8 cellular contexts compared by ENCODE assay signal in the genomic region with DNA sequence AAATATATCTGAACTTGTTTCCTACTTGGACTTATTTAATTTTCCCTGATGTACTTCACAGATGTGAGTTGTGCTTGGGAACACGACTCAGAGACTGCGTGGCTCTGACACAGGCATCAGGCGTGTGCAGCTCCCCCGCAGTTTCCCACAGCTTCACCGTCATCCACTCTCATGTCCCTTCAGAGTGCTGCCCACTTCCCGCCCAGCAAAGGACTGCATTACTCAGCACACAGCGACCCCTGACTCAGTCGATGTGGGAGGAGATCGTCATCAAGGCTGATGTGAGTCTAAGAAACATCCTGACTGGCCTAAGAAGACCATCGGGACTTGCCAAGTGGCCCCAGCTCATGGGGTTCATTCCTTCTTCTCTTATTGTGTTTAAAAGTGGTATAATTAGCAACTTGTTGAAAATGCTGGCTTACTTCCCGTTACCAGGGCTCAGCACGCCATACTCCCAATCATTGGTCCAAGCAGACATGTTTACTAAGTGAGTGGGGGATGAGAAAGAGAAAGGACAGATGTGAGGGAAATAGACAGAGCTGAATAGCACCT.
A peak's percentile ranks its signal among the peaks of the same experiment; 100 is the strongest.
DNase-seq lines count a peak whose midpoint lies in the region; ATAC-seq, FAIRE-seq and TF ChIP-seq lines count a peak whose summit lies in the region.

No MANE protein-coding gene starts in this region.

- TF ChIP-seq EP300 in K562 (IDR thresholded peaks at IDR 0.05; ENCODE audit: low read length): peak; percentile 80

- peak; percentile 88 for DNase-seq in activated effector memory CD4-positive, alpha-beta T cell treated with anti-CD3 and anti-CD28 coated beads, Interleukin-2, amount 50 U/mL, for 16 hours
- no peak for DNase-seq in activated effector memory CD4-positive, alpha-beta T cell treated with Interleukin-2 at 50 U/mL for 16 hours
- peak; percentile 70 to 92 (median 79) for DNase-seq in K562 (ENCODE audit: extremely low read depth in 1 of 4, low spot score in 3 of 4)
- DNase-seq in middle frontal gyrus (ENCODE audit: extremely low spot score, low spot score): peak; percentile 24
- DNase-seq in stimulated activated naive CD8-positive, alpha-beta T cell treated with anti-CD3 and anti-CD28 coated beads, Interleukin-15, Interleukin-2, amounts not matched to agents 100 U/mL and 50 U/mL, for 24 hours: peak; percentile 80
- no peak for DNase-seq in GM19239 (ENCODE audit: insufficient read length, low spot score)

- H3K4me1 ChIP-seq in K562 (replicated peaks in 1 of 2; ENCODE audit: control insufficient read depth in 2 of 2, insufficient read depth in 2 of 2, low read length in 2 of 2): peaks cover 24 to 74% of the 10 kb centered on the region in 2 experiments

- TF ChIP-seq RAD21 in K562 (CRISPR knock-in tag; conservative IDR thresholded peaks at IDR 0.05 in 1 of 2, IDR thresholded peaks at IDR 0.05 in 1 of 2): peak in 1 of 2 experiments; percentile 37; a peak in 2 of 4 replicates

- TF ChIP-seq CTCF in K562 (IDR thresholded peaks at IDR 0.05 in 2 of 3, conservative IDR thresholded peaks at IDR 0.05 in 1 of 3; ENCODE audit: insufficient read depth in 2 of 3, low read depth in 1 of 3, low read length in 3 of 3): peak; percentile 7 to 19 (median 10); a peak in 1 of 6 replicates

- in situ Hi-C loops in K562 (cut with MboI): no loop called here

- peak; percentile 60 for TF ChIP-seq POLR2A in K562 (conservative IDR thresholded peaks at IDR 0.05)

- 11% methylated on average over 12 of the region's 12 CpGs for WGBS in K562 (ENCODE audit: insufficient coverage, low coverage, missing lambda C conversion rate)

- POLR2A ChIA-PET in K562 (lab: Yijun Ruan, JAX): interaction anchor here (0.9 kb wide), 1 partner anchor 47 kb away, joined by 3 read pairs; no protein-coding TSS in a partner anchor

- H3K36me3 ChIP-seq in K562 (ENCODE audit: control insufficient read depth, insufficient read depth, low read length): no peaks in the 10 kb centered on the region; the same call in 2 of the 3 replicates

- H3K4me3 ChIP-seq in K562: no peak overlapping the region

- H3K9me1 ChIP-seq in K562 (ENCODE audit: control insufficient read depth, insufficient read depth, low read length): no peaks in the 10 kb centered on the region

- BruUV-seq in K562 (replicated peaks; lab: Mats Ljungman, UMichigan): no TSS peak

- no peaks in the 10 kb centered on the region for H3K79me2 ChIP-seq in K562 (ENCODE audit: control insufficient read depth, insufficient read depth, low read length)

- peak overlapping the region; percentile 59 to 85 for H3K9ac ChIP-seq in K562 (ENCODE audit: insufficient read depth in 1 of 2, low read depth in 2 of 2, low read length in 2 of 2)

- peak overlapping the region; percentile 80 for H3K27ac ChIP-seq in K562 (ENCODE audit: extremely low read depth, low read depth, low read length)

- peak overlapping the region; percentile 66 for H3K4me2 ChIP-seq in K562 (ENCODE audit: insufficient read depth, low read length)

- H3K9me3 ChIP-seq in K562 (replicated peaks; ENCODE audit: control insufficient read depth, insufficient read depth, low read depth, low read length): peaks cover 6% of the 10 kb centered on the region

- H3K27me3 ChIP-seq in K562 (ENCODE audit: control insufficient read depth in 2 of 2, insufficient read depth in 2 of 2, low read length in 2 of 2): no peaks in the 10 kb centered on the region

- H4K20me1 ChIP-seq in K562 (replicated peaks; ENCODE audit: control insufficient read depth, insufficient read depth, low read length): no peaks in the 10 kb centered on the region

- intact Hi-C loops in K562 (cut with micrococcal nuclease): loop anchor here (5.0 kb wide), 1 partner anchor 494 kb away; no protein-coding TSS in a partner anchor

- ATAC-seq in K562 (peak; percentile 63), HG03025 (IDR thresholded peaks at IDR 0.05; ENCODE audit: low FRiP score, unreplicated experiment) (no peak), GM19324 (IDR thresholded peaks at IDR 0.05; ENCODE audit: low FRiP score, unreplicated experiment) (no peak)
- ATAC-seq in stimulated activated naive CD8-positive, alpha-beta T cell treated with anti-CD3 and anti-CD28 coated beads, Interleukin-15, Interleukin-2, amounts not matched to agents 100 U/mL and 50 U/mL, for 24 hours: peak; percentile 95

- peak; percentile 87 for FAIRE-seq in K562 (lab: Jason Lieb, UNC)
- FAIRE-seq in GM19239 (lab: Jason Lieb, UNC): no peak

- CTCF ChIA-PET in K562 (lab: Yijun Ruan, JAX; ENCODE audit: low intra/inter-chr PET ratio): no interaction called here

- peak overlapping the region; percentile 98 for H2AFZ ChIP-seq in K562 (ENCODE audit: low read depth, low read length)

TF ChIP-seq in K562, 482 proteins besides CTCF, POLR2A, EP300 and RAD21 (continues in another document):
- TF ChIP-seq GATA2 (CRISPR knock-in tag; IDR thresholded peaks at IDR 0.05) (no peak), PBX2 (CRISPR knock-in tag; IDR thresholded peaks at IDR 0.05; ENCODE audit: low read depth) (no peak), PBX2 (tag; conservative IDR thresholded peaks at IDR 0.05; ENCODE audit: low read depth) (no peak), MAFF (IDR thresholded peaks at IDR 0.05; ENCODE audit: low read length) (peak; percentile 24; the same call in 1 of the 2 replicates), C11orf30 (IDR thresholded peaks at IDR 0.05; ENCODE audit: low read depth) (peak; percentile 77), SIN3A (IDR thresholded peaks at IDR 0.05; ENCODE audit: borderline replicate concordance in 2 of 2, control insufficient read depth in 1 of 2, low read depth in 2 of 2, low read length in 2 of 2) (no peak), HDAC8 (tag; IDR thresholded peaks at IDR 0.05) (peak; percentile 71; the same call in 1 of the 2 replicates), CEBPG (CRISPR knock-in tag; IDR thresholded peaks at IDR 0.05) (peak; percentile 64; the same call in 1 of the 2 replicates), CEBPG (tag; conservative IDR thresholded peaks at IDR 0.05 in 1 of 2, IDR thresholded peaks at IDR 0.05 in 1 of 2) (no peak; a peak in 1 of 4 replicates), SREBF2 (CRISPR knock-in tag; IDR thresholded peaks at IDR 0.05) (no peak), NUFIP1 (IDR thresholded peaks at IDR 0.05; ENCODE audit: partially characterized antibody) (peak; percentile 17), TRIM24 (IDR thresholded peaks at IDR 0.05) (peak; percentile 78 to 87), FOXA3 (CRISPR knock-in tag; conservative IDR thresholded peaks at IDR 0.05 in 1 of 2, IDR thresholded peaks at IDR 0.05 in 1 of 2) (peak in 1 of 2 experiments; percentile 66; a peak in 2 of 4 replicates), ZBTB17 (CRISPR knock-in tag; IDR thresholded peaks at IDR 0.05) (0 out of 2 replicates have a peak, but pooled peaks have one; percentile 50), DDX20 (tag; IDR thresholded peaks at IDR 0.05; ENCODE audit: low read depth) (no peak), NFE2 (IDR thresholded peaks at IDR 0.05; ENCODE audit: low read depth) (peak; percentile 89), TAF1 (IDR thresholded peaks at IDR 0.05; ENCODE audit: control insufficient read depth, extremely low read depth, insufficient read depth, low read length, severe bottlenecking) (peak; percentile 38), KAT7 (CRISPR knock-in tag; IDR thresholded peaks at IDR 0.05; ENCODE audit: borderline replicate concordance) (no peak)
- TF ChIP-seq, protein P1, sequence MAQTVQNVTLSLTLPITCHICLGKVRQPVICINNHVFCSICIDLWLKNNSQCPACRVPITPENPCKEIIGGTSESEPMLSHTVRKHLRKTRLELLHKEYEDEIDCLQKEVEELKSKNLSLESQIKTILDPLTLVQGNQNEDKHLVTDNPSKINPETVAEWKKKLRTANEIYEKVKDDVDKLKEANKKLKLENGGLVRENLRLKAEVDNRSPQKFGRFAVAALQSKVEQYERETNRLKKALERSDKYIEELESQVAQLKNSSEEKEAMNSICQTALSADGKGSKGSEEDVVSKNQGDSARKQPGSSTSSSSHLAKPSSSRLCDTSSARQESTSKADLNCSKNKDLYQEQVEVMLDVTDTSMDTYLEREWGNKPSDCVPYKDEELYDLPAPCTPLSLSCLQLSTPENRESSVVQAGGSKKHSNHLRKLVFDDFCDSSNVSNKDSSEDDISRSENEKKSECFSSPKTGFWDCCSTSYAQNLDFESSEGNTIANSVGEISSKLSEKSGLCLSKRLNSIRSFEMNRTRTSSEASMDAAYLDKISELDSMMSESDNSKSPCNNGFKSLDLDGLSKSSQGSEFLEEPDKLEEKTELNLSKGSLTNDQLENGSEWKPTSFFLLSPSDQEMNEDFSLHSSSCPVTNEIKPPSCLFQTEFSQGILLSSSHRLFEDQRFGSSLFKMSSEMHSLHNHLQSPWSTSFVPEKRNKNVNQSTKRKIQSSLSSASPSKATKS (CRISPR knock-in tag; IDR thresholded peaks at IDR 0.05): no peak
- TF ChIP-seq, protein P2, sequence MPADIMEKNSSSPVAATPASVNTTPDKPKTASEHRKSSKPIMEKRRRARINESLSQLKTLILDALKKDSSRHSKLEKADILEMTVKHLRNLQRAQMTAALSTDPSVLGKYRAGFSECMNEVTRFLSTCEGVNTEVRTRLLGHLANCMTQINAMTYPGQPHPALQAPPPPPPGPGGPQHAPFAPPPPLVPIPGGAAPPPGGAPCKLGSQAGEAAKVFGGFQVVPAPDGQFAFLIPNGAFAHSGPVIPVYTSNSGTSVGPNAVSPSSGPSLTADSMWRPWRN (IDR thresholded peaks at IDR 0.05; ENCODE audit: low read depth): peak; percentile 34; the same call in 1 of the 2 replicates

Comparison
In these comparisons a context has a peak if more than half of its experiments do, and no peak if none do; other contexts are left out.
1. DNase-seq: peak in activated effector memory CD4-positive, alpha-beta T cell treated with anti-CD3 and anti-CD28 coated beads, Interleukin-2, amount 50 U/mL, for 16 hours (single experiment), K562 (4 of 4), middle frontal gyrus (single experiment) and stimulated activated naive CD8-positive, alpha-beta T cell treated with anti-CD3 and anti-CD28 coated beads, Interleukin-15, Interleukin-2, amounts not matched to agents 100 U/mL and 50 U/mL, for 24 hours (single experiment); none in activated effector memory CD4-positive, alpha-beta T cell treated with Interleukin-2 at 50 U/mL for 16 hours (single experiment) and GM19239 (single experiment).
2. ATAC-seq: peak in K562 (single experiment) and stimulated activated naive CD8-positive, alpha-beta T cell treated with anti-CD3 and anti-CD28 coated beads, Interleukin-15, Interleukin-2, amounts not matched to agents 100 U/mL and 50 U/mL, for 24 hours (single experiment); none in HG03025 (single experiment) and GM19324 (single experiment).